In genomic region chr14:103910262-103910935, GRCh38 we compare ENCODE assay signal across 1 cellular context.
TF ChIP-seq lines count a peak whose summit lies in the region.

No MANE protein-coding gene starts in this region.

TF ChIP-seq in IMR-90, 13 proteins besides CTCF, POLR2A, EP300 and RAD21:
- TF ChIP-seq MXI1 (IDR thresholded peaks at IDR 0.05; ENCODE audit: borderline replicate concordance, low read depth, low read length) (peak; percentile 50; the same call in 1 of the 2 replicates), SMC3 (IDR thresholded peaks at IDR 0.05; ENCODE audit: low read depth, low read length) (peak; percentile 53), MAZ (IDR thresholded peaks at IDR 0.05; ENCODE audit: borderline replicate concordance, low read depth, low read length) (no peak), RFX5 (IDR thresholded peaks at IDR 0.05; ENCODE audit: low read depth, low read length) (no peak)
- TF ChIP-seq, protein P1, sequence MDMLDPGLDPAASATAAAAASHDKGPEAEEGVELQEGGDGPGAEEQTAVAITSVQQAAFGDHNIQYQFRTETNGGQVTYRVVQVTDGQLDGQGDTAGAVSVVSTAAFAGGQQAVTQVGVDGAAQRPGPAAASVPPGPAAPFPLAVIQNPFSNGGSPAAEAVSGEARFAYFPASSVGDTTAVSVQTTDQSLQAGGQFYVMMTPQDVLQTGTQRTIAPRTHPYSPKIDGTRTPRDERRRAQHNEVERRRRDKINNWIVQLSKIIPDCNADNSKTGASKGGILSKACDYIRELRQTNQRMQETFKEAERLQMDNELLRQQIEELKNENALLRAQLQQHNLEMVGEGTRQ (IDR thresholded peaks at IDR 0.05; ENCODE audit: low read depth, low read length): peak; percentile 37; the same call in 1 of the 2 replicates
